8 cellular contexts compared by ENCODE assay signal in genomic region chr13:98576215-98576945, GRCh38. TPM values are rescaled to one million over a fixed set of nuclear protein-coding genes. Genes with fewer than 3 reads are reported as not detected.
DNase-seq lines count a peak whose midpoint lies in the region; ATAC-seq and TF ChIP-seq lines count a peak whose summit lies in the region.

No MANE protein-coding gene starts in this region.

- peak; percentile 40 for DNase-seq in NCI-H2227 (lab: John Stamatoyannopoulos, UW; ENCODE audit: unreplicated experiment)
- DNase-seq in NCI-H2227 treated with DMSO at 0.1 percent for 48 hours (lab: John Stamatoyannopoulos, UW), result no peak
- peak; percentile 44 for DNase-seq in OCI-M1 (lab: John Stamatoyannopoulos, UW)
- DNase-seq in activated naive CD8-positive, alpha-beta T cell treated with anti-CD3 and anti-CD28 coated beads, Interleukin-2, amount 10 ng/mL, durations not matched to agents 7 days and 5 days, result peak; percentile 78
- DNase-seq in heart right ventricle, result peak; percentile 60 to 63
- peak; percentile 72 for DNase-seq in retina
- no peak for DNase-seq in Ammon's horn (ENCODE audit: low spot score)

- peaks cover 38% of the 10 kb centered on the region for H3K4me1 Mint-ChIP-seq in activated naive CD8-positive, alpha-beta T cell treated with anti-CD3 and anti-CD28 coated beads, Interleukin-2, amount 10 ng/mL, durations not matched to agents 7 days and 5 days

- H3K27me3 ChIP-seq in heart right ventricle, result no peaks in the 10 kb centered on the region

- POLR2A ChIA-PET in activated naive CD8-positive, alpha-beta T cell treated with anti-CD3 and anti-CD28 coated beads, Interleukin-2, amount 10 ng/mL, durations not matched to agents 7 days and 5 days (lab: Charles Lee), result interaction anchor here (1.2 to 3.1 kb wide), 6 partner anchors 9 to 131 kb away, joined by 3 to 14 read pairs (median 6); no protein-coding TSS in a partner anchor

- intact Hi-C loops in heart right ventricle (cut with DNase I), result loop anchor here in 9 of 10 donors (2.0 to 10.0 kb wide), 12 partner anchors 69 to 132 kb away; no protein-coding TSS in a partner anchor

- H3K4me3 Mint-ChIP-seq in activated naive CD8-positive, alpha-beta T cell treated with anti-CD3 and anti-CD28 coated beads, Interleukin-2, amount 10 ng/mL, durations not matched to agents 7 days and 5 days, result peak overlapping the region; percentile 97

- H3K27ac ChIP-seq in heart right ventricle, result peak overlapping the region; percentile 91 to 98 (median 96)

- H3K4me3 ChIP-seq in heart right ventricle, result peak overlapping the region; percentile 73 to 99 (median 94)

- no peak for TF ChIP-seq CTCF in heart right ventricle (IDR thresholded peaks at IDR 0.05)

- H3K36me3 ChIP-seq in heart right ventricle, result no peaks in the 10 kb centered on the region

- peaks cover 11 to 74% (median 40%) of the 10 kb centered on the region in 9 donors for H3K4me1 ChIP-seq in heart right ventricle

- peak; percentile 32 for ATAC-seq in HG02840 (IDR thresholded peaks at IDR 0.05; ENCODE audit: low FRiP score, unreplicated experiment)
- ATAC-seq in activated naive CD8-positive, alpha-beta T cell treated with anti-CD3 and anti-CD28 coated beads, Interleukin-2, amount 10 ng/mL, durations not matched to agents 7 days and 5 days (ENCODE audit: low read depth), result peak; percentile 55
- ATAC-seq in heart right ventricle, result peak; percentile 67 to 87 (median 78)

- no peaks in the 10 kb centered on the region for H3K9me3 ChIP-seq in heart right ventricle

- H3K36me3 Mint-ChIP-seq in activated naive CD8-positive, alpha-beta T cell treated with anti-CD3 and anti-CD28 coated beads, Interleukin-2, amount 10 ng/mL, durations not matched to agents 7 days and 5 days, result peaks cover 15% of the 10 kb centered on the region

- H3K27me3 Mint-ChIP-seq in activated naive CD8-positive, alpha-beta T cell treated with anti-CD3 and anti-CD28 coated beads, Interleukin-2, amount 10 ng/mL, durations not matched to agents 7 days and 5 days, result no peaks in the 10 kb centered on the region

- H3K9me3 Mint-ChIP-seq in activated naive CD8-positive, alpha-beta T cell treated with anti-CD3 and anti-CD28 coated beads, Interleukin-2, amount 10 ng/mL, durations not matched to agents 7 days and 5 days, result no peaks in the 10 kb centered on the region

- peak overlapping the region; percentile 93 for H3K27ac Mint-ChIP-seq in activated naive CD8-positive, alpha-beta T cell treated with anti-CD3 and anti-CD28 coated beads, Interleukin-2, amount 10 ng/mL, durations not matched to agents 7 days and 5 days

- 0% methylated on average over 53 to 98 of the region's 98 CpGs for WGBS in heart right ventricle, 2 donors

RNA-seq across cellular contexts. Expression of gene STK24, which starts 0.5 kb away (rescaled TPM):
- total RNA-seq in activated naive CD8-positive, alpha-beta T cell treated with anti-CD3 and anti-CD28 coated beads, Interleukin-2, amount 10 ng/mL, durations not matched to agents 7 days and 5 days, result 100 to 1,000 TPM; 140 to 147 TPM
- total RNA-seq in heart right ventricle, result 10 to 100 TPM; 52.0 to 72.9 (median 63.2) TPM
- 10 to 100 TPM; 20.8 to 39.7 TPM for polyA plus RNA-seq in heart right ventricle

Comparison
In these comparisons a context has a peak if more than half of its experiments do, and no peak if none do; other contexts are left out.
1. DNase-seq: peak in NCI-H2227 (single experiment), OCI-M1 (single experiment), activated naive CD8-positive, alpha-beta T cell treated with anti-CD3 and anti-CD28 coated beads, Interleukin-2, amount 10 ng/mL, durations not matched to agents 7 days and 5 days (single experiment), heart right ventricle (2 of 2) and retina (single experiment); none in NCI-H2227 treated with DMSO at 0.1 percent for 48 hours (single experiment) and Ammon's horn (single experiment).
2. Peak in every context shown above with its lines, with median percentiles within 50 percentile points of each other: ATAC-seq.